Comparison of ENCODE assay signal across 28 cellular contexts in the genomic region with DNA sequence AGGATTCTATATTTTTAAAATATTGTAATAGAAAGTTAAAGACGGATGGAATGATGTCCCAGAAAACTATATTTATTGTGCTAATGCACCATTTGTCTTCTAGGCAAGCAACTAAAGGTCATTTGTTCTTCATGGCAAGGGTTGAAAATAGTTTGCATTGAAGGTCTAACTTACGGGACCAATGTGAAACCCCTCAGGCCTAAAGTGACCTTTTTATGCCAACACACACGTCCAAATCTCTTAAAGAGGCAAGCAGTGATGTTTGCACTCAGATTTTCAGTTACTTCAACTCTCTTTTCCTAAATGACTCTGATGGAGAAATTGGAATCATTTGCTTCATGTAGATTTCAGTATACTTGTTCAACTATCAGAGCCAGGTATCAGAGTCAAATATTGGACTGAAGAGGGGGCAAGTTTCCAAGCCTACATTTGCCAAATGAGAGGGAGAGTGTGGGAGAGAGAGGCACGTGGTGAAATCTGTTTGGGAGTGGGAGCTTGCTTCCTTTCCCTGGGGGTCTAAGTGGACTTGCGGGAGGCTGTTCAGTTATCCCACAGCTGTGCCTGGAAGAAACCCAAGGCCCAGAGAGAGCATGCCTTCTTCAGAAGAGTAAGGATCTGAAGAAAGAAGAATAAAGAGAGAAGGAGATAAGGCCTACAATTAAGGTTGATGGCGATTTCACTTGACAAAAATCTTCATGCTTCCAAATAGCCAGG.
"Had no signal": no experiment of that assay in that cellular context is flagged by ENCODE, and none has a peak within 500 bp of the region (broad histone marks: within the 10 kb centered on the region; RNA-seq: fewer than 3 reads in every experiment).

No MANE protein-coding gene starts in this region.

- DNase-seq: activated CD4-positive, alpha-beta T cell treated with anti-CD3 and anti-CD28 coated beads, Interleukin-2, amount 10 ng/mL, durations not matched to agents 24 days and 14 days; activated CD4-positive, alpha-beta T cell treated with anti-CD3 and anti-CD28 coated beads, Interleukin-2, amount 50 U/mL, for 4 hours; activated CD8-positive, alpha-beta T cell treated with anti-CD3 and anti-CD28 coated beads for 36 hours; activated effector memory CD4-positive, alpha-beta T cell treated with anti-CD3 and anti-CD28 coated beads, Interleukin-2, amount 50 U/mL, for 16 hours; activated naive CD4-positive, alpha-beta T cell; activated naive CD4-positive, alpha-beta T cell treated with anti-CD3 and anti-CD28 coated beads, Interleukin-2, amount 50 U/mL, for 16 hours; activated naive CD8-positive, alpha-beta T cell treated with anti-CD3 and anti-CD28 coated beads for 36 hours; activated T-cell treated with anti-CD3 and anti-CD28 coated beads, Interleukin-2, amount 50 U/mL, for 1 hour; activated T-cell treated with anti-CD3 and anti-CD28 coated beads, Interleukin-2, amount 50 U/mL, for 72 hours; amniotic stem cell; body of pancreas; MM.1S; MV-4-11; NCI-H1105; NCI-H1417 treated with DMSO at 0.1 percent for 48 hours; NCI-H187 treated with DMSO at 0.1 percent for 48 hours; NCI-H2081; NCI-H510A; NCI-H526; NCI-H748 treated with DMSO at 0.1 percent for 48 hours; NK-92 treated with Interleukin-12 subunit alpha and Interleukin-12 subunit beta, amount 100 ng/mL, for 24 hours; PC-3; Peyer's patch; RPMI8226; SK-N-SH had no signal

- H3K27ac ChIP-seq: body of pancreas, KMS-11, Peyer's patch had no signal

- H3K4me1 ChIP-seq: body of pancreas, breast epithelium, Peyer's patch had no signal

- ATAC-seq: activated CD8-positive, alpha-beta T cell treated with anti-CD3 and anti-CD28 coated beads for 36 hours; activated T-cell treated with anti-CD3 and anti-CD28 coated beads, Interleukin-2, amount 50 U/mL, for 72 hours; activated T-helper 17 cell treated with anti-CD3 and anti-CD28 coated beads, Interleukin-2, amount 50 U/mL, for 72 hours; body of pancreas; PC-3 had no signal

- H3K27me3 ChIP-seq: body of pancreas, breast epithelium, Peyer's patch had no signal

- H3K9me3 ChIP-seq: body of pancreas, breast epithelium, Peyer's patch, SK-N-SH had no signal

- H3K36me3 ChIP-seq: breast epithelium, Peyer's patch had no signal

- H3K4me3 ChIP-seq: body of pancreas, breast epithelium, Peyer's patch had no signal
